Comparison of ENCODE assay signal across 20 cellular contexts in the genomic region with DNA sequence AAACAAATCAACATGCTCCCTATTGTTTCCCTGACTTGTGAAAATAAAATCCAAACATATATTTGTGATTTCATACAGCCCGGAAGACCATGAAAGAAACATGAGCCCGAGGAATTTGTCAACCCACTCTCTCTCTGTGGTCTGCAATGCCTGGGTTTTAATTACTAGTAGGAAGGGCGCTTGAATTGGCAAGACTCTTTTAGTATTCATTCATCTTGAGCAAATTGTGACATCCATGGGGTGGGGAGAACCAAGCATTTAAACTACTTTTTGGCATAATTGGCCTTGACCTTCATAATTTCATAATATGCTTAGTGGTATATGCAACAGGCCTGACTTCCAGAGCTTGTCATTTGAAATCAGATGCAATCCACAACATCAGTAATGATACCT.
A peak's percentile ranks its signal among the peaks of the same experiment; 100 is the strongest.
DNase-seq lines count a peak whose midpoint lies in the region; ATAC-seq and TF ChIP-seq lines count a peak whose summit lies in the region.
"Had no signal": no experiment of that assay in that cellular context is flagged by ENCODE, and none has a peak within 500 bp of the region (broad histone marks: within the 10 kb centered on the region; RNA-seq: fewer than 3 reads in every experiment).

No MANE protein-coding gene starts in this region.

- TF ChIP-seq CTCF in endodermal cell (conservative IDR thresholded peaks at IDR 0.05) (no peak), suprapubic skin (IDR thresholded peaks at IDR 0.05) (no peak)

- H2BK120ac ChIP-seq in mesendoderm (ENCODE audit: low read depth, low read length) = peak overlapping the region; percentile 92

- H2AK5ac ChIP-seq in mesendoderm (ENCODE audit: low read length) = peak overlapping the region; percentile 11

- H3K4me3 ChIP-seq in endodermal cell (ENCODE audit: low read length) (peak overlapping the region; percentile 6), mesendoderm (ENCODE audit: low read length) (no peak overlapping the region), suprapubic skin (no peak overlapping the region)
- H3K4me3 ChIP-seq: K562 had no signal

- H3K4ac ChIP-seq in mesendoderm (ENCODE audit: low read depth, low read length) = no peak overlapping the region

- TF ChIP-seq POLR2A in suprapubic skin (IDR thresholded peaks at IDR 0.05) = no peak

- H2BK15ac ChIP-seq in mesendoderm (replicated peaks; ENCODE audit: low read depth) = peak overlapping the region; percentile 57

- peak overlapping the region; percentile 93 for H3K27ac Mint-ChIP-seq in endodermal cell
- no peak overlapping the region for H3K27ac Mint-ChIP-seq in activated CD4-positive, alpha-beta T cell treated with anti-CD3 and anti-CD28 coated beads for 36 hours
- H3K27ac Mint-ChIP-seq: CD4-positive, CD25-positive, alpha-beta regulatory T cell had no signal

- H3K4me3 Mint-ChIP-seq in endodermal cell = no peak overlapping the region
- no peak overlapping the region for H3K4me3 Mint-ChIP-seq in activated CD4-positive, alpha-beta T cell treated with anti-CD3 and anti-CD28 coated beads for 36 hours

- H3K18ac ChIP-seq in mesendoderm (ENCODE audit: low read length) = peak overlapping the region; percentile 68

- H3K36me3 Mint-ChIP-seq in endodermal cell (ENCODE audit: low read depth) = no peaks in the 10 kb centered on the region
- H3K36me3 Mint-ChIP-seq in activated CD4-positive, alpha-beta T cell treated with anti-CD3 and anti-CD28 coated beads for 36 hours (ENCODE audit: low read depth) = no peaks in the 10 kb centered on the region

- no peak for TF ChIP-seq EP300 in suprapubic skin (IDR thresholded peaks at IDR 0.05)

- DNase-seq in LHCN-M2 (ENCODE audit: low read depth) (peak; percentile 61), endodermal cell (no peak), mesendoderm (no peak), suprapubic skin (ENCODE audit: low spot score in 2 of 2) (no peak), medulla oblongata (ENCODE audit: extremely low spot score) (no peak)
- DNase-seq in activated CD4-positive, alpha-beta T cell treated with anti-CD3 and anti-CD28 coated beads for 36 hours = no peak
- DNase-seq: BE2C; CD4-positive, CD25-positive, alpha-beta regulatory T cell; COR-L47; DMS 273 treated with DMSO at 0.1 percent for 48 hours; DND-41; NCI-H1105; NCI-H2081; NCI-H446 treated with DMSO at 0.1 percent for 48 hours; NCI-H748 treated with DMSO at 0.1 percent for 48 hours; PC-3; RPMI8226; SIG-M5 had no signal

- peak overlapping the region; percentile 47 for H2BK5ac ChIP-seq in mesendoderm (ENCODE audit: low read length)

- H4K5ac ChIP-seq in mesendoderm (ENCODE audit: low read length) = no peak overlapping the region

- H3K79me1 ChIP-seq in mesendoderm (ENCODE audit: low read length) = no peaks in the 10 kb centered on the region

- no peak overlapping the region for H4K8ac ChIP-seq in mesendoderm (ENCODE audit: low read depth, low read length)

- WGBS in endodermal cell (ENCODE audit: insufficient coverage in 1 of 2, insufficient read length in 1 of 2), 2 experiments = 88 to 89% methylated on average over 2 to 3 of the region's 3 CpGs
- no CpG with 5 or more reads among the region's 3 CpGs for WGBS in mesendoderm (ENCODE audit: extremely low coverage, insufficient coverage, low lambda C conversion rate)
- WGBS in suprapubic skin = 70% methylated on average over 3 of the region's 3 CpGs

- H3K56ac ChIP-seq in mesendoderm (ENCODE audit: low read length) = no peak overlapping the region

- H3K4me1 Mint-ChIP-seq in endodermal cell = peaks cover 61% of the 10 kb centered on the region
- H3K4me1 Mint-ChIP-seq in activated CD4-positive, alpha-beta T cell treated with anti-CD3 and anti-CD28 coated beads for 36 hours = no peaks in the 10 kb centered on the region
- H3K4me1 Mint-ChIP-seq: CD4-positive, CD25-positive, alpha-beta regulatory T cell had no signal

- no peaks in the 10 kb centered on the region for H3K36me3 ChIP-seq in endodermal cell (ENCODE audit: control insufficient read depth, insufficient read depth, low read length)
- no peaks in the 10 kb centered on the region for H3K36me3 ChIP-seq in mesendoderm (ENCODE audit: control insufficient read depth, insufficient read depth, low read length)
- H3K36me3 ChIP-seq in suprapubic skin = no peaks in the 10 kb centered on the region
- H3K36me3 ChIP-seq: BE2C had no signal

- intact Hi-C loops in activated CD4-positive, alpha-beta T cell treated with anti-CD3 and anti-CD28 coated beads for 36 hours (cut with DNase I, micrococcal nuclease) = no loop called here

- no peak overlapping the region for H3K9ac ChIP-seq in endodermal cell (ENCODE audit: extremely low read depth, low read length, poor library complexity, severe bottlenecking)
- peak overlapping the region; percentile 17 for H3K9ac ChIP-seq in mesendoderm (ENCODE audit: low read length)

- no peak overlapping the region for H3K27ac ChIP-seq in endodermal cell (ENCODE audit: low read depth, low read length)
- H3K27ac ChIP-seq in mesendoderm (ENCODE audit: low read depth, low read length) = no peak overlapping the region
- H3K27ac ChIP-seq in suprapubic skin = no peak overlapping the region

- CTCF ChIA-PET in activated CD4-positive, alpha-beta T cell treated with anti-CD3 and anti-CD28 coated beads for 36 hours (lab: Charles Lee) = no interaction called here

- H3K9me3 ChIP-seq in endodermal cell (ENCODE audit: control insufficient read depth, low read length) (no peaks in the 10 kb centered on the region), suprapubic skin (no peaks in the 10 kb centered on the region)
- H3K9me3 ChIP-seq: BE2C had no signal

- H3K4me1 ChIP-seq in endodermal cell (ENCODE audit: control insufficient read depth, insufficient read depth, low read length) = peaks cover 20% of the 10 kb centered on the region
- peaks cover 23% of the 10 kb centered on the region for H3K4me1 ChIP-seq in mesendoderm (ENCODE audit: control insufficient read depth, low read depth, low read length)
- no peaks in the 10 kb centered on the region for H3K4me1 ChIP-seq in suprapubic skin

- no peaks in the 10 kb centered on the region for H3K9me3 Mint-ChIP-seq in endodermal cell
- H3K9me3 Mint-ChIP-seq in activated CD4-positive, alpha-beta T cell treated with anti-CD3 and anti-CD28 coated beads for 36 hours (ENCODE audit: low read depth) = no peaks in the 10 kb centered on the region

- POLR2A ChIA-PET in activated CD4-positive, alpha-beta T cell treated with anti-CD3 and anti-CD28 coated beads for 36 hours (lab: Charles Lee) = no interaction called here

- no peaks in the 10 kb centered on the region for H3K27me3 ChIP-seq in endodermal cell (ENCODE audit: control insufficient read depth, insufficient read depth, low read length, poor library complexity, severe bottlenecking)
- H3K27me3 ChIP-seq in mesendoderm (ENCODE audit: insufficient read depth, low read length, poor library complexity) = no peaks in the 10 kb centered on the region
- no peaks in the 10 kb centered on the region for H3K27me3 ChIP-seq in suprapubic skin

- H3K79me2 ChIP-seq in mesendoderm (ENCODE audit: control insufficient read depth, insufficient read depth, low read length) = no peaks in the 10 kb centered on the region

- H3K23ac ChIP-seq in mesendoderm (ENCODE audit: low read length) = no peak overlapping the region

- no peak for ATAC-seq in HG03521 (IDR thresholded peaks at IDR 0.05; ENCODE audit: unreplicated experiment)
- no peak for ATAC-seq in activated CD4-positive, alpha-beta T cell treated with anti-CD3 and anti-CD28 coated beads for 36 hours
- ATAC-seq: K562, PC-3 had no signal

- H3K27me3 Mint-ChIP-seq in endodermal cell (ENCODE audit: insufficient read depth) = no peaks in the 10 kb centered on the region
- H3K27me3 Mint-ChIP-seq in activated CD4-positive, alpha-beta T cell treated with anti-CD3 and anti-CD28 coated beads for 36 hours = no peaks in the 10 kb centered on the region
- H3K27me3 Mint-ChIP-seq: CD4-positive, CD25-positive, alpha-beta regulatory T cell had no signal

- no peak overlapping the region for H3K4me2 ChIP-seq in mesendoderm (ENCODE audit: low read length)
